In the genomic region with DNA sequence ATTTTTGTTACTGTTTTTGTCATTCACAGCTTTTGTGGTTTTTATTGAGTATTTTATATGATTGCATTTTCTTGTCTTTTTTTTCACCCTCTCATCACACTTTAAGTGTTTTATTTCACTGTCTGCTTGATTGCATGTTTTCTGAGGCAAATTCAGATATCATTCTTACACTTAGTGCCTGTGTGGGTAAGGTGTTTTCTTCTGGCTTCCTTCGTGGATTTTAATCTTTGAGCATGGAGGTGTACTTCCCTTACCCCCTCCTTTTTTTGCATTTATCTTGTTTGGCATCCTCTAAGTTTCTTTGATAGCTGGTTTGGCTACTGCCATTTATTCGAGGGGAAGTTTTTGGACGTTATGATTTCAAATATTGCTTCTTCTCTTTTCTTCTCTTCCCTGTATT, we compare ENCODE assay signal across 19 cellular contexts.
DNase-seq lines count a peak whose midpoint lies in the region; ATAC-seq and TF ChIP-seq lines count a peak whose summit lies in the region.
"Had no signal": no experiment of that assay in that cellular context is flagged by ENCODE, and none has a peak within 500 bp of the region (broad histone marks: within the 10 kb centered on the region; RNA-seq: fewer than 3 reads in every experiment).

No MANE protein-coding gene starts in this region.

- H2BK15ac ChIP-seq in H9 (ENCODE audit: low read depth, low read length), result no peak overlapping the region

- no peaks in the 10 kb centered on the region for H4K20me1 ChIP-seq in H9 (ENCODE audit: control insufficient read depth, insufficient read depth, insufficient read length)

- no peak for ATAC-seq in HG03108 (IDR thresholded peaks at IDR 0.05; ENCODE audit: unreplicated experiment)
- ATAC-seq in stimulated activated naive CD8-positive, alpha-beta T cell treated with anti-CD3 and anti-CD28 coated beads, Interleukin-15, amount 100 ng/mL, for 72 hours, result no peak
- ATAC-seq: GM12878, Right ventricle myocardium inferior had no signal

- no peak overlapping the region for H2BK120ac ChIP-seq in H9 (ENCODE audit: low read depth, low read length, poor library complexity, severe bottlenecking)

- no peaks in the 10 kb centered on the region for H3K9me3 Mint-ChIP-seq in activated naive CD4-positive, alpha-beta T cell treated with anti-CD3 and anti-CD28 coated beads, Interleukin-2, amount 50 U/mL, for 24 hours
- H3K9me3 Mint-ChIP-seq in H9, result no peaks in the 10 kb centered on the region
- no peaks in the 10 kb centered on the region for H3K9me3 Mint-ChIP-seq in chondrocyte (ENCODE audit: low read depth)
- H3K9me3 Mint-ChIP-seq in nephron progenitor cell, result no peaks in the 10 kb centered on the region
- H3K9me3 Mint-ChIP-seq in stimulated activated naive CD8-positive, alpha-beta T cell treated with anti-CD3 and anti-CD28 coated beads, Interleukin-15, amount 100 ng/mL, for 72 hours, result no peaks in the 10 kb centered on the region

- no peak overlapping the region for H2BK20ac ChIP-seq in H9 (ENCODE audit: low read depth, low read length, poor library complexity, severe bottlenecking)

- no peak overlapping the region for H3K14ac ChIP-seq in H9 (ENCODE audit: insufficient read depth, low read length)

- WGBS in H9 (ENCODE audit: extremely low coverage, insufficient read length, low lambda C conversion rate), result no CpG with 5 or more reads among the region's 3 CpGs

- no peak overlapping the region for H2BK5ac ChIP-seq in H9 (ENCODE audit: insufficient read length, low read length)

- no peaks in the 10 kb centered on the region for H3K27me3 Mint-ChIP-seq in activated naive CD4-positive, alpha-beta T cell treated with anti-CD3 and anti-CD28 coated beads, Interleukin-2, amount 50 U/mL, for 24 hours
- H3K27me3 Mint-ChIP-seq in H9 (ENCODE audit: low read depth) (no peaks in the 10 kb centered on the region), chondrocyte (ENCODE audit: low read depth) (no peaks in the 10 kb centered on the region), nephron progenitor cell (ENCODE audit: low read depth, poor library complexity) (no peaks in the 10 kb centered on the region)
- no peaks in the 10 kb centered on the region for H3K27me3 Mint-ChIP-seq in stimulated activated naive CD8-positive, alpha-beta T cell treated with anti-CD3 and anti-CD28 coated beads, Interleukin-15, amount 100 ng/mL, for 72 hours

- H3K27ac ChIP-seq in H9 (ENCODE audit: insufficient read length, low read depth, low read length), result no peak overlapping the region
- H3K27ac ChIP-seq: BLaER1, HL-60, Peyer's patch had no signal

- no peak for DNase-seq in activated naive CD4-positive, alpha-beta T cell treated with anti-CD3 and anti-CD28 coated beads, Interleukin-2, amount 50 U/mL, for 16 hours
- DNase-seq in H9 (no peak), chondrocyte (ENCODE audit: low spot score) (no peak), nephron progenitor cell (no peak), NCI-H2227 (lab: John Stamatoyannopoulos, UW; ENCODE audit: unreplicated experiment) (no peak)
- no peak for DNase-seq in stimulated activated naive CD8-positive, alpha-beta T cell treated with anti-CD3 and anti-CD28 coated beads, Interleukin-15, amount 100 ng/mL, for 72 hours
- DNase-seq: DMS 273 treated with DMSO at 0.1 percent for 48 hours, GDM1, HCEC 1CT, NCI-H1436, NCI-H2029, NCI-H524, Peyer's patch had no signal

- H3K23ac ChIP-seq in H9 (ENCODE audit: insufficient read length, low read depth, low read length), result no peak overlapping the region

- no peak overlapping the region for H2AFZ ChIP-seq in H9 (ENCODE audit: low read length)

- no peak overlapping the region for H4K91ac ChIP-seq in H9 (ENCODE audit: insufficient read length, low read depth, low read length)

- peak overlapping the region; percentile 19 for H3K27ac Mint-ChIP-seq in activated naive CD4-positive, alpha-beta T cell treated with anti-CD3 and anti-CD28 coated beads, Interleukin-2, amount 50 U/mL, for 24 hours
- H3K27ac Mint-ChIP-seq in H9 (peak overlapping the region in 2 of 3 experiments; percentile 58 to 81; a peak in 4 of 7 replicates), chondrocyte (ENCODE audit: unreplicated experiment) (peak overlapping the region; percentile 52), nephron progenitor cell (peak overlapping the region; percentile 22)
- H3K27ac Mint-ChIP-seq in stimulated activated naive CD8-positive, alpha-beta T cell treated with anti-CD3 and anti-CD28 coated beads, Interleukin-15, amount 100 ng/mL, for 72 hours, result no peak overlapping the region

- H3T11ph ChIP-seq in H9 (ENCODE audit: low read length), result no peak overlapping the region

- no peaks in the 10 kb centered on the region for H3K27me3 ChIP-seq in H9 (ENCODE audit: insufficient read depth, low read length)
- H3K27me3 ChIP-seq: BLaER1, Peyer's patch had no signal

- no peaks in the 10 kb centered on the region for H3K4me1 ChIP-seq in H9 (ENCODE audit: insufficient read depth, low read length)
- H3K4me1 ChIP-seq: BLaER1, Peyer's patch had no signal

- no peak overlapping the region for H3K9ac ChIP-seq in H9 (ENCODE audit: extremely low read depth, insufficient read length, low read length)
- H3K9ac ChIP-seq: BLaER1 had no signal

- no peak overlapping the region for H3K4me2 ChIP-seq in H9 (ENCODE audit: insufficient read depth, insufficient read length, low read length)
- H3K4me2 ChIP-seq: BLaER1 had no signal

- peaks cover 6% of the 10 kb centered on the region for H3K79me1 ChIP-seq in H9 (ENCODE audit: insufficient read depth, low read depth, low read length, poor library complexity, severe bottlenecking)

- H4K5ac ChIP-seq in H9 (ENCODE audit: insufficient read length, low read depth, low read length), result no peak overlapping the region

- H3K36me3 Mint-ChIP-seq in activated naive CD4-positive, alpha-beta T cell treated with anti-CD3 and anti-CD28 coated beads, Interleukin-2, amount 50 U/mL, for 24 hours, result peaks cover 12% of the 10 kb centered on the region
- H3K36me3 Mint-ChIP-seq in H9 (ENCODE audit: insufficient read depth in 1 of 3, low read depth in 3 of 3), result peaks cover 0 to 4% (median 0%) of the 10 kb centered on the region in 3 experiments; a peak in 1 of 7 replicates
- H3K36me3 Mint-ChIP-seq in chondrocyte (ENCODE audit: low read depth), result peaks cover 3% of the 10 kb centered on the region
- H3K36me3 Mint-ChIP-seq in nephron progenitor cell (ENCODE audit: low read depth), result peaks cover 30% of the 10 kb centered on the region

- peak overlapping the region; percentile 59 for H3K4me3 Mint-ChIP-seq in activated naive CD4-positive, alpha-beta T cell treated with anti-CD3 and anti-CD28 coated beads, Interleukin-2, amount 50 U/mL, for 24 hours
- H3K4me3 Mint-ChIP-seq in H9, result no peak overlapping the region
- no peak overlapping the region for H3K4me3 Mint-ChIP-seq in chondrocyte (ENCODE audit: unreplicated experiment)
- H3K4me3 Mint-ChIP-seq in nephron progenitor cell, result no peak overlapping the region
- no peak overlapping the region for H3K4me3 Mint-ChIP-seq in stimulated activated naive CD8-positive, alpha-beta T cell treated with anti-CD3 and anti-CD28 coated beads, Interleukin-15, amount 100 ng/mL, for 72 hours

- H3K79me2 ChIP-seq in H9 (ENCODE audit: insufficient read depth, low read length), result no peaks in the 10 kb centered on the region; the same call in 1 of the 2 replicates

- H3K9me3 ChIP-seq in H9 (ENCODE audit: control insufficient read depth, low read depth, low read length), result no peaks in the 10 kb centered on the region
- H3K9me3 ChIP-seq: BLaER1, Peyer's patch had no signal

- H2AK5ac ChIP-seq in H9 (ENCODE audit: insufficient read length, low read length), result no peak overlapping the region

- H3K4me1 Mint-ChIP-seq in activated naive CD4-positive, alpha-beta T cell treated with anti-CD3 and anti-CD28 coated beads, Interleukin-2, amount 50 U/mL, for 24 hours, result peaks cover 49% of the 10 kb centered on the region
- H3K4me1 Mint-ChIP-seq in H9 (peaks cover 24 to 41% of the 10 kb centered on the region in 2 experiments), chondrocyte (ENCODE audit: low read depth) (peaks cover 30% of the 10 kb centered on the region), nephron progenitor cell (peaks cover 19% of the 10 kb centered on the region)
- H3K4me1 Mint-ChIP-seq in stimulated activated naive CD8-positive, alpha-beta T cell treated with anti-CD3 and anti-CD28 coated beads, Interleukin-15, amount 100 ng/mL, for 72 hours, result peaks cover 25% of the 10 kb centered on the region

- no peaks in the 10 kb centered on the region for H3K23me2 ChIP-seq in H9 (ENCODE audit: insufficient read length, low read depth, low read length, poor library complexity, severe bottlenecking)

- no peak overlapping the region for H2BK12ac ChIP-seq in H9 (ENCODE audit: insufficient read length, low read depth, low read length)

- H4K8ac ChIP-seq in H9 (replicated peaks; ENCODE audit: insufficient read length, low read depth, low read length), result no peak overlapping the region

- no peak overlapping the region for H3K4ac ChIP-seq in H9 (ENCODE audit: low read depth, low read length)

- no peak for TF ChIP-seq CTCF in H9 (conservative IDR thresholded peaks at IDR 0.05)
- TF ChIP-seq CTCF in chondrocyte (IDR thresholded peaks at IDR 0.05), result no peak
- no peak for TF ChIP-seq CTCF in nephron progenitor cell (IDR thresholded peaks at IDR 0.05)

- H3K18ac ChIP-seq in H9 (ENCODE audit: insufficient read length, low read depth, low read length), result no peak overlapping the region

- H3K56ac ChIP-seq in H9 (ENCODE audit: insufficient read length, low read depth, low read length), result no peak overlapping the region

Comparison
In these comparisons a context has a peak if more than half of its experiments do, and no peak if none do; other contexts are left out.
1. H3K27ac Mint-ChIP-seq: peak in activated naive CD4-positive, alpha-beta T cell treated with anti-CD3 and anti-CD28 coated beads, Interleukin-2, amount 50 U/mL, for 24 hours (single experiment), H9 (2 of 3), chondrocyte (single experiment) and nephron progenitor cell (single experiment); none in stimulated activated naive CD8-positive, alpha-beta T cell treated with anti-CD3 and anti-CD28 coated beads, Interleukin-15, amount 100 ng/mL, for 72 hours (0 of 2).